Comparison of ENCODE assay signal across 18 cellular contexts in genomic region chr1:1332031-1332755, GRCh38. TPM values are rescaled to one million over a fixed set of nuclear protein-coding genes. Genes with fewer than 3 reads are reported as not detected.
A peak's percentile ranks its signal among the peaks of the same experiment; 100 is the strongest.
DNase-seq lines count a peak whose midpoint lies in the region; ATAC-seq and TF ChIP-seq lines count a peak whose summit lies in the region.
"Had no signal": no experiment of that assay in that cellular context is flagged by ENCODE, and none has a peak within 500 bp of the region (broad histone marks: within the 10 kb centered on the region; RNA-seq: fewer than 3 reads in every experiment).

No MANE protein-coding gene starts in this region.

- TF ChIP-seq CTCF in foreskin keratinocyte (conservative IDR thresholded peaks at IDR 0.05) (no peak), psoas muscle (IDR thresholded peaks at IDR 0.05) (no peak), vagina (IDR thresholded peaks at IDR 0.05) (no peak)

- no peak overlapping the region for H3K27ac ChIP-seq in foreskin keratinocyte
- no peak overlapping the region for H3K27ac ChIP-seq in psoas muscle
- H3K27ac ChIP-seq in vagina: no peak overlapping the region
- H3K27ac ChIP-seq: C4-2B, SJCRH30 had no signal

- intact Hi-C loops in psoas muscle (cut with DNase I): no loop called here
- intact Hi-C loops in vagina (cut with DNase I): no loop called here

- TF ChIP-seq POLR2A in vagina (IDR thresholded peaks at IDR 0.05): no peak

- H3K4me1 ChIP-seq in foreskin keratinocyte: no peaks in the 10 kb centered on the region
- H3K4me1 ChIP-seq in psoas muscle: peaks cover 28% of the 10 kb centered on the region
- peaks cover 37% of the 10 kb centered on the region for H3K4me1 ChIP-seq in vagina

- no peaks in the 10 kb centered on the region for H3K9me3 ChIP-seq in psoas muscle
- H3K9me3 ChIP-seq in vagina: no peaks in the 10 kb centered on the region
- H3K9me3 ChIP-seq: SJCRH30 had no signal

- peaks cover 25% of the 10 kb centered on the region for H3K27me3 ChIP-seq in foreskin keratinocyte
- no peaks in the 10 kb centered on the region for H3K27me3 ChIP-seq in psoas muscle (ENCODE audit: insufficient read depth in 3 of 3, low read length in 2 of 3)
- H3K27me3 ChIP-seq in vagina: no peaks in the 10 kb centered on the region
- H3K27me3 ChIP-seq: SJCRH30 had no signal

- H3K36me3 ChIP-seq in psoas muscle (ENCODE audit: insufficient read depth in 1 of 2, low read depth in 1 of 2): peaks cover 0 to 41% of the 10 kb centered on the region in 2 donors
- H3K36me3 ChIP-seq in vagina: peaks cover 0 to 11% of the 10 kb centered on the region in 2 donors
- H3K36me3 ChIP-seq: SJCRH30 had no signal

- WGBS in psoas muscle, 3 donors: 70 to 81% (median 79%) methylated on average over 42 to 57 of the region's 57 CpGs

- peak; percentile 61 for DNase-seq in NCI-H82 (lab: John Stamatoyannopoulos, UW)
- DNase-seq in NCI-H82 treated with DMSO at 0.1 percent for 48 hours (lab: John Stamatoyannopoulos, UW; ENCODE audit: unreplicated experiment): no peak
- DNase-seq in NCI-H510A (lab: John Stamatoyannopoulos, UW): peak; percentile 63
- no peak for DNase-seq in foreskin keratinocyte
- DNase-seq in psoas muscle: no peak
- no peak for DNase-seq in dermis blood vessel endothelial cell
- no peak for DNase-seq in vagina (ENCODE audit: extremely low spot score in 2 of 2)
- DNase-seq: COR-L47, DND-41, GDM1, Kasumi-1, NCI-H1436 treated with DMSO at 0.1 percent for 48 hours, NCI-H2081 treated with DMSO at 0.1 percent for 48 hours, NCI-H345, RPMI8226, SJCRH30 had no signal

- ATAC-seq in foreskin keratinocyte: peak; percentile 21
- peak in 3 of 4 donors; percentile 1 to 10 (median 5) for ATAC-seq in psoas muscle
- ATAC-seq in HG03469 (IDR thresholded peaks at IDR 0.05; ENCODE audit: unreplicated experiment): no peak

- no peak overlapping the region for H3K4me3 ChIP-seq in psoas muscle
- no peak overlapping the region for H3K4me3 ChIP-seq in vagina
- H3K4me3 ChIP-seq: SJCRH30 had no signal

RNA-seq across cellular contexts. Expression of gene TAS1R3, which starts 1.1 kb away (rescaled TPM):
- total RNA-seq in foreskin keratinocyte (0.04 and 0.10 TPM in 2 replicates), psoas muscle (under 1 TPM in 3 of 4 donors, not detected in 1; 0.06 to 0.10 (median 0.06) TPM), dermis blood vessel endothelial cell (0.28 and 0.85 TPM in 2 replicates), vagina (0.74 TPM)
- polyA plus RNA-seq in foreskin keratinocyte (0.03 TPM in 2 replicates), psoas muscle (under 1 TPM; 0.08 to 0.25 (median 0.18) TPM)

RNA-seq across cellular contexts. Expression of gene CPTP, which starts 7.6 kb away (rescaled TPM):
- 26.6 and 28.3 TPM in 2 replicates for total RNA-seq in foreskin keratinocyte
- polyA plus RNA-seq in foreskin keratinocyte: 33.7 and 35.8 TPM in 2 replicates
- 10 to 100 TPM; 18.2 to 39.5 (median 23.8) TPM for total RNA-seq in psoas muscle
- polyA plus RNA-seq in psoas muscle: 10 to 100 TPM; 31.3 to 38.1 (median 33.4) TPM
- 21.6 and 33.3 TPM in 2 replicates for total RNA-seq in dermis blood vessel endothelial cell
- 20.9 TPM for total RNA-seq in vagina

RNA-seq across cellular contexts. Expression of gene INTS11, which starts 7.7 kb away (rescaled TPM):
- total RNA-seq in foreskin keratinocyte (84.0 and 85.9 TPM in 2 replicates), psoas muscle (10 to 100 TPM; 55.6 to 80.8 (median 64.0) TPM), dermis blood vessel endothelial cell (52.8 and 77.5 TPM in 2 replicates), vagina (142 TPM)
- polyA plus RNA-seq in foreskin keratinocyte (87.5 and 91.9 TPM in 2 replicates), psoas muscle (10 to 100 TPM; 71.2 to 72.7 (median 71.8) TPM)

RNA-seq across cellular contexts. Expression of gene DVL1, which starts 17.0 kb away (rescaled TPM):
- total RNA-seq in foreskin keratinocyte: 113 and 128 TPM in 2 replicates
- polyA plus RNA-seq in foreskin keratinocyte: 79.0 and 92.8 TPM in 2 replicates
- total RNA-seq in psoas muscle: 100 to 1,000 TPM; 162 to 215 (median 210) TPM
- polyA plus RNA-seq in psoas muscle: 100 to 1,000 TPM; 183 to 209 (median 206) TPM
- 43.5 and 54.6 TPM in 2 replicates for total RNA-seq in dermis blood vessel endothelial cell
- total RNA-seq in vagina: 72.4 TPM

RNA-seq across cellular contexts. Expression of gene PUSL1, which starts 23.8 kb away (rescaled TPM):
- 39.7 and 40.1 TPM in 2 replicates for total RNA-seq in foreskin keratinocyte
- polyA plus RNA-seq in foreskin keratinocyte: 48.3 and 54.5 TPM in 2 replicates
- 1 to 10 TPM; 3.7 to 7.3 (median 5.8) TPM for total RNA-seq in psoas muscle
- polyA plus RNA-seq in psoas muscle: 1 to 10 TPM; 7.9 to 9.1 (median 9.0) TPM
- 11.1 and 13.7 TPM in 2 replicates for total RNA-seq in dermis blood vessel endothelial cell
- total RNA-seq in vagina: 31.2 TPM

Comparison
In these comparisons a context has a peak if more than half of its experiments do, and no peak if none do; other contexts are left out.
1. DNase-seq: peak in NCI-H82 (single experiment) and NCI-H510A (single experiment); none in NCI-H82 treated with DMSO at 0.1 percent for 48 hours (single experiment), foreskin keratinocyte (0 of 2), psoas muscle (0 of 2), dermis blood vessel endothelial cell (single experiment) and vagina (0 of 2).